Comparison of ENCODE assay signal across 21 cellular contexts in the genomic region with DNA sequence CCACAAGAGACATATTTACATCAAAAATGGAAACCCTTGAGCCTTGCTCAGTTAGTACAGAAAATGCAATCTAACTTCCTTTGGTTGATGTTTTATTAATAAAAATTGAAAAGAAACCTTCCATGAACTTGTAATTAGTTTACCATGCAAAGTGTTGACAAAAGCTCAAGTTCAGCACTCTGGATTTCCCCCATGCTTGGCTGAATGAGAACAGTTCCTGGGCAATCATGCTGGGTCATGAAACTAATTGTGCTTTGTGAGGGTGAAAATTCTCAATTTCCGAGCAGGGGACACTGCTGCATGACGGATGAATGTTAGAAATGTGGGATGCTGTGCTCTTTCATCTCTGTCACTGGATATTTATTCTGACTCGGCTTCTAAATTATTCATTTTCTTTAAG.
DNase-seq lines count a peak whose midpoint lies in the region.
"Had no signal": no experiment of that assay in that cellular context is flagged by ENCODE, and none has a peak within 500 bp of the region (broad histone marks: within the 10 kb centered on the region; RNA-seq: fewer than 3 reads in every experiment).

No MANE protein-coding gene starts in this region.

- DNase-seq in NCI-H748 (lab: John Stamatoyannopoulos, UW; ENCODE audit: unreplicated experiment) (peak; percentile 27), NCI-H748 treated with DMSO at 0.1 percent for 48 hours (lab: John Stamatoyannopoulos, UW) (no peak), NCI-H2196 (lab: John Stamatoyannopoulos, UW; ENCODE audit: unreplicated experiment) (peak; percentile 47), SJCRH30 (no peak), HT-29 (ENCODE audit: low spot score) (no peak)
- no peak for DNase-seq in stimulated activated CD4-positive, alpha-beta T cell treated with anti-CD3 and anti-CD28 coated beads, Interleukin-4, amount 100 ng/mL, for 1 hour
- DNase-seq: activated CD4-positive, alpha-beta memory T cell treated with anti-CD3 and anti-CD28 coated beads for 36 hours; activated CD4-positive, CD25-positive, alpha-beta regulatory T cell treated with anti-CD3 and anti-CD28 coated beads, Interleukin-2, amount 50 U/mL, for 72 hours; activated CD8-positive, alpha-beta memory T cell treated with anti-CD3 and anti-CD28 coated beads, Interleukin-2, amount 50 U/mL, for 4 hours; anterior cingulate cortex; CD8-positive, alpha-beta memory T cell; cortex of kidney; DMS 273 treated with DMSO at 0.1 percent for 48 hours; H7; immature natural killer cell; naive thymus-derived CD4-positive, alpha-beta T cell; NCI-H1436; RPMI8226; uterus had no signal

- H3K4me1 ChIP-seq in endocrine pancreas (ENCODE audit: control insufficient read depth, insufficient read depth, low read length) (peaks cover 14% of the 10 kb centered on the region), neuron (ENCODE audit: insufficient read depth, low read length) (peaks cover 24% of the 10 kb centered on the region), SJCRH30 (no peaks in the 10 kb centered on the region)
- H3K4me1 ChIP-seq: uterus had no signal

- no peaks in the 10 kb centered on the region for H3K27me3 ChIP-seq in endocrine pancreas (ENCODE audit: control insufficient read depth, insufficient read depth, low read length)
- H3K27me3 ChIP-seq in neuron (ENCODE audit: insufficient read depth, low read length) = no peaks in the 10 kb centered on the region
- no peaks in the 10 kb centered on the region for H3K27me3 ChIP-seq in SJCRH30
- H3K27me3 ChIP-seq: uterus had no signal

- H3K4me3 ChIP-seq in endocrine pancreas (ENCODE audit: control insufficient read depth, insufficient read depth, low read length) (peak overlapping the region; percentile 16), neuron (ENCODE audit: low read length) (no peak overlapping the region), SJCRH30 (no peak overlapping the region)
- H3K4me3 ChIP-seq: uterus had no signal

- no peaks in the 10 kb centered on the region for H3K36me3 ChIP-seq in endocrine pancreas (ENCODE audit: control insufficient read depth, insufficient read depth, low read length)
- no peaks in the 10 kb centered on the region for H3K36me3 ChIP-seq in neuron (ENCODE audit: insufficient read depth, low read length)
- no peaks in the 10 kb centered on the region for H3K36me3 ChIP-seq in SJCRH30
- H3K36me3 ChIP-seq: uterus had no signal

- H2AFZ ChIP-seq in neuron (ENCODE audit: low read depth, low read length) = peak overlapping the region; percentile 34

- no peak overlapping the region for H3K9ac ChIP-seq in endocrine pancreas (ENCODE audit: control insufficient read depth, insufficient read depth, low read length)

- H3K9me3 ChIP-seq in endocrine pancreas (ENCODE audit: control insufficient read depth, low read length) (no peaks in the 10 kb centered on the region), neuron (ENCODE audit: low read length) (no peaks in the 10 kb centered on the region), SJCRH30 (replicated peaks) (no peaks in the 10 kb centered on the region)
- H3K9me3 ChIP-seq: uterus had no signal

- no peak overlapping the region for H3K27ac ChIP-seq in SJCRH30
- H3K27ac ChIP-seq: uterus had no signal

Comparison
In these comparisons a context has a peak if more than half of its experiments do, and no peak if none do; other contexts are left out.
1. DNase-seq: peak in NCI-H748 (single experiment) and NCI-H2196 (single experiment); none in NCI-H748 treated with DMSO at 0.1 percent for 48 hours (single experiment), SJCRH30 (0 of 2), stimulated activated CD4-positive, alpha-beta T cell treated with anti-CD3 and anti-CD28 coated beads, Interleukin-4, amount 100 ng/mL, for 1 hour (single experiment) and HT-29 (single experiment).